Comparison of ENCODE assay signal across 15 cellular contexts in genomic region chr6:31878761-31879542, GRCh38. TPM values are rescaled to one million over a fixed set of nuclear protein-coding genes. Genes with fewer than 3 reads are reported as not detected.
A peak's percentile ranks its signal among the peaks of the same experiment; 100 is the strongest.
DNase-seq lines count a peak whose midpoint lies in the region; ATAC-seq, FAIRE-seq and TF ChIP-seq lines count a peak whose summit lies in the region.
"Had no signal": no experiment of that assay in that cellular context is flagged by ENCODE, and none has a peak within 500 bp of the region (broad histone marks: within the 10 kb centered on the region; RNA-seq: fewer than 3 reads in every experiment).

TSS of gene SLC44A4 (minus strand) at chr6:31878997. CDS start at chr6:31878980, 17 bp downstream.

- no peak for TF ChIP-seq CTCF in HepG2 (CRISPR knock-in tag; IDR thresholded peaks at IDR 0.05)
- no peak for TF ChIP-seq CTCF in right lobe of liver (IDR thresholded peaks at IDR 0.05)
- TF ChIP-seq CTCF in foreskin keratinocyte (conservative IDR thresholded peaks at IDR 0.05): peak; percentile 19
- TF ChIP-seq CTCF in nephron progenitor cell (IDR thresholded peaks at IDR 0.05): no peak

- H3K4me1 Mint-ChIP-seq in nephron progenitor cell: peaks cover 31% of the 10 kb centered on the region

- ATAC-seq in HepG2: no peak
- ATAC-seq in right lobe of liver: no peak
- ATAC-seq in foreskin keratinocyte: peak; percentile 72
- ATAC-seq in GM21717 (IDR thresholded peaks at IDR 0.05; ENCODE audit: unreplicated experiment): no peak
- ATAC-seq in GM18505 (IDR thresholded peaks at IDR 0.05; ENCODE audit: unreplicated experiment): no peak

- peak within 1 kb of the TSS; percentile 85 for H3K27ac Mint-ChIP-seq in nephron progenitor cell

- H3K27me3 Mint-ChIP-seq in nephron progenitor cell (ENCODE audit: low read depth, poor library complexity): peaks cover 4% of the 10 kb centered on the region

- no peaks in the 10 kb centered on the region for H3K9me3 Mint-ChIP-seq in nephron progenitor cell

- no peaks in the 10 kb centered on the region for H3K27me3 ChIP-seq in HepG2 (ENCODE audit: control insufficient read depth in 1 of 2, insufficient read depth in 2 of 2, low read length in 2 of 2)
- no peaks in the 10 kb centered on the region for H3K27me3 ChIP-seq in right lobe of liver
- no peaks in the 10 kb centered on the region for H3K27me3 ChIP-seq in foreskin keratinocyte

- FAIRE-seq in HepG2 (lab: Jason Lieb, UNC): no peak
- FAIRE-seq: GM12891 had no signal

- H3K4me3 ChIP-seq in HepG2 (replicated peaks in 1 of 3; ENCODE audit: insufficient read depth in 1 of 3, low read depth in 2 of 3, low read length in 3 of 3): peak within 1 kb of the TSS; percentile 42 to 72 (median 46)
- no peak within 1 kb of the TSS for H3K4me3 ChIP-seq in right lobe of liver

- in situ Hi-C loops in HepG2 (cut with HindIII; ENCODE audit: extremely low pct_ligation_motif_present, low pct_unique_long_range_greater_than_20kb): no loop called here

- no peak for DNase-seq in HepG2 (ENCODE audit: low spot score)
- no peak for DNase-seq in right lobe of liver
- peak in 1 of 2 donors; percentile 47 for DNase-seq in foreskin keratinocyte
- DNase-seq in nephron progenitor cell: no peak
- DNase-seq in stimulated activated CD4-positive, alpha-beta T cell treated with anti-CD3 and anti-CD28 coated beads, Interleukin-2, amount 100 ng/mL, for 48 hours: no peak
- no peak for DNase-seq in NCI-H1694 treated with DMSO at 0.1 percent for 48 hours (lab: John Stamatoyannopoulos, UW)
- DNase-seq: activated T-cell treated with anti-CD3 and anti-CD28 coated beads for 4 hours, DMS79, head of caudate nucleus, NCI-H1048, NCI-H526, SIG-M5 had no signal

- H3K79me2 ChIP-seq in HepG2 (ENCODE audit: insufficient read depth, low read length): no peaks in the 10 kb centered on the region

- peak within 1 kb of the TSS; percentile 65 for H3K9ac ChIP-seq in HepG2 (ENCODE audit: insufficient read depth, low read depth, low read length)

- H4K20me1 ChIP-seq in HepG2 (ENCODE audit: insufficient read depth, low read length): no peaks in the 10 kb centered on the region

- peak within 1 kb of the TSS; percentile 92 for H3K4me2 ChIP-seq in HepG2 (ENCODE audit: low read depth, low read length)

- H3K36me3 Mint-ChIP-seq in nephron progenitor cell (ENCODE audit: low read depth): peaks cover 43% of the 10 kb centered on the region

- H3K36me3 ChIP-seq in HepG2 (replicated peaks in 1 of 2; ENCODE audit: control insufficient read depth in 1 of 2, insufficient read depth in 2 of 2, low read length in 2 of 2) (peaks cover 22 to 41% of the 10 kb centered on the region in 2 experiments), right lobe of liver (peaks cover 0 to 19% (median 6%) of the 10 kb centered on the region in 4 donors)

- intact Hi-C loops in HepG2 (cut with micrococcal nuclease; ENCODE audit: unreplicated experiment): no loop called here
- intact Hi-C loops in right lobe of liver (cut with DNase I): loop anchor here in 1 of 2 donors (10.0 kb wide), 1 partner anchor 204 kb away; no protein-coding TSS in a partner anchor

- H3K4me1 ChIP-seq in HepG2 (ENCODE audit: insufficient read depth, low read length) (peaks cover 41% of the 10 kb centered on the region), right lobe of liver (no peaks in the 10 kb centered on the region), foreskin keratinocyte (no peaks in the 10 kb centered on the region)

- TSS peak; percentile 49 for BruUV-seq in HepG2 (replicated peaks; lab: Mats Ljungman, UMichigan)

- no peak for TF ChIP-seq POLR2A in HepG2 (IDR thresholded peaks at IDR 0.05; ENCODE audit: insufficient read depth in 1 of 2, low read depth in 2 of 2, low read length in 2 of 2)
- no peak for TF ChIP-seq POLR2A in right lobe of liver (IDR thresholded peaks at IDR 0.05)
- TF ChIP-seq POLR2A in GM18505 (IDR thresholded peaks at IDR 0.05; ENCODE audit: borderline replicate concordance, extremely low read depth, insufficient read depth, insufficient read length): no peak

- WGBS in HepG2 (ENCODE audit: low lambda C conversion rate): 85% methylated on average over 30 of the region's 30 CpGs
- 78% methylated on average over 21 of the region's 30 CpGs for WGBS in right lobe of liver (ENCODE audit: insufficient coverage, low coverage, low lambda C conversion rate, missing lambda C conversion rate)

- peak within 1 kb of the TSS; percentile 8 for H2AFZ ChIP-seq in HepG2 (ENCODE audit: low read length)

- POLR2A ChIA-PET in HepG2 (lab: Yijun Ruan, JAX): interaction anchor here (1.2 to 7.2 kb wide), 2 partner anchors 8 to 15 kb away, joined by 3 to 103 read pairs; partner anchors contain the start of gene NEU1

- CTCF ChIA-PET in HepG2 (lab: Yijun Ruan, JAX; ENCODE audit: low intra/inter-chr PET ratio, low total read pairs): no interaction called here

- H3K9me3 ChIP-seq in HepG2 (ENCODE audit: low read length) (no peaks in the 10 kb centered on the region), right lobe of liver (no peaks in the 10 kb centered on the region)

- TF ChIP-seq RAD21 in HepG2 (CRISPR knock-in tag; IDR thresholded peaks at IDR 0.05): no peak

- no peak within 1 kb of the TSS for H3K4me3 Mint-ChIP-seq in nephron progenitor cell

- H3K27ac ChIP-seq in HepG2 (ENCODE audit: extremely low read length, insufficient read depth, low read length) (no peak within 1 kb of the TSS), right lobe of liver (no peak within 1 kb of the TSS), foreskin keratinocyte (peak within 1 kb of the TSS; percentile 48)

- TF ChIP-seq EP300 in HepG2 (IDR thresholded peaks at IDR 0.05; ENCODE audit: low read depth in 2 of 2, low read length in 2 of 2): no peak
- TF ChIP-seq EP300 in HepG2 (CRISPR knock-in tag; IDR thresholded peaks at IDR 0.05; ENCODE audit: borderline replicate concordance): no peak

TF ChIP-seq in HepG2, 621 proteins besides CTCF, POLR2A, EP300 and RAD21:
- peak; percentile 36 for TF ChIP-seq AGO2 (optimal IDR thresholded peaks at IDR 0.05; ENCODE audit: low read depth, low read length)
- TF ChIP-seq, protein P1, sequence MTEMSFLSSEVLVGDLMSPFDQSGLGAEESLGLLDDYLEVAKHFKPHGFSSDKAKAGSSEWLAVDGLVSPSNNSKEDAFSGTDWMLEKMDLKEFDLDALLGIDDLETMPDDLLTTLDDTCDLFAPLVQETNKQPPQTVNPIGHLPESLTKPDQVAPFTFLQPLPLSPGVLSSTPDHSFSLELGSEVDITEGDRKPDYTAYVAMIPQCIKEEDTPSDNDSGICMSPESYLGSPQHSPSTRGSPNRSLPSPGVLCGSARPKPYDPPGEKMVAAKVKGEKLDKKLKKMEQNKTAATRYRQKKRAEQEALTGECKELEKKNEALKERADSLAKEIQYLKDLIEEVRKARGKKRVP (CRISPR knock-in tag; IDR thresholded peaks at IDR 0.05): no peak

RNA-seq across cellular contexts. Expression of gene SLC44A4, which starts in this region (rescaled TPM):
- total RNA-seq in HepG2 (2016; rRNA removed; fragmentation: Illumina TruSeq; extraction: Trizol) (5.6 and 5.9 TPM in 2 replicates), right lobe of liver (under 1 TPM in 2 of 6 experiments, not detected in 4; 0.09 to 0.25 TPM), foreskin keratinocyte (0.25 and 0.37 TPM in 2 replicates)
- total RNA-seq in HepG2 (2016; cell fraction: cytosol; rRNA removed; fragmentation: Illumina TruSeq; extraction: Trizol; ENCODE audit: low read depth): 3.4 and 6.6 TPM in 2 replicates
- total RNA-seq in HepG2 (2016; cell fraction: insoluble cytoplasmic fraction; rRNA removed; fragmentation: Illumina TruSeq; extraction: Trizol): 4.8 and 8.3 TPM in 2 replicates
- total RNA-seq in HepG2 (2016; cell fraction: membrane; rRNA removed; fragmentation: Illumina TruSeq; extraction: Trizol): 6.1 and 6.6 TPM in 2 replicates
- total RNA-seq in HepG2 (2016; cell fraction: nucleus; rRNA removed; fragmentation: Illumina TruSeq; extraction: Trizol): 4.4 TPM in 2 replicates
- polyA plus RNA-seq in HepG2 (2011; rRNA removed) (3.5 and 3.6 TPM in 2 replicates), foreskin keratinocyte (0.16 and 0.27 TPM in 2 replicates)
- 3.2 and 3.7 TPM in 2 replicates for polyA plus RNA-seq in HepG2 (2011; cell fraction: cytosol; rRNA removed)
- 2.9 and 3.6 TPM in 2 replicates for polyA plus RNA-seq in HepG2 (2011; cell fraction: nucleus; rRNA removed)
- 1.8 and 3.2 TPM in 2 replicates for polyA plus RNA-seq in HepG2 (2012)
- polyA plus RNA-seq in HepG2 (2016; cell fraction: cytosol; fragmentation: Illumina TruSeq; extraction: Trizol; ENCODE audit: low read depth): 3.9 and 4.5 TPM in 2 replicates
- 5.7 and 6.7 TPM in 2 replicates for polyA plus RNA-seq in HepG2 (2016; cell fraction: insoluble cytoplasmic fraction; fragmentation: Illumina TruSeq; extraction: Trizol; ENCODE audit: low read depth)
- polyA plus RNA-seq in HepG2 (2016; cell fraction: membrane; fragmentation: Illumina TruSeq; extraction: Trizol; ENCODE audit: low read depth): 5.8 and 6.2 TPM in 2 replicates
- polyA plus RNA-seq in HepG2 (2016; cell fraction: nucleus; fragmentation: Illumina TruSeq; extraction: Trizol; ENCODE audit: insufficient read depth, low read depth): 10.4 and 12.4 TPM in 2 replicates
- 4.9 TPM in 1 of 2 replicates, not detected in the other for polyA minus RNA-seq in HepG2 (2011; rRNA and poly(A)+ RNA removed; ENCODE audit: low replicate concordance)
- polyA minus RNA-seq in HepG2 (2011; cell fraction: cytosol; rRNA and poly(A)+ RNA removed): 0.97 and 0.99 TPM in 2 replicates
- polyA minus RNA-seq in HepG2 (2011; cell fraction: nucleus; rRNA and poly(A)+ RNA removed): 1.6 and 2.2 TPM in 2 replicates

Comparison
In these comparisons a context has a peak if more than half of its experiments do, and no peak if none do; other contexts are left out.
1. H3K4me3 ChIP-seq: peak in HepG2 (3 of 3); none in right lobe of liver (0 of 3).
2. Peak in ATAC-seq and H3K27ac ChIP-seq in foreskin keratinocyte; RNA of the gene not detected or under 1 TPM.